ENCODE assay signal across 8 cellular contexts in the genomic region with DNA sequence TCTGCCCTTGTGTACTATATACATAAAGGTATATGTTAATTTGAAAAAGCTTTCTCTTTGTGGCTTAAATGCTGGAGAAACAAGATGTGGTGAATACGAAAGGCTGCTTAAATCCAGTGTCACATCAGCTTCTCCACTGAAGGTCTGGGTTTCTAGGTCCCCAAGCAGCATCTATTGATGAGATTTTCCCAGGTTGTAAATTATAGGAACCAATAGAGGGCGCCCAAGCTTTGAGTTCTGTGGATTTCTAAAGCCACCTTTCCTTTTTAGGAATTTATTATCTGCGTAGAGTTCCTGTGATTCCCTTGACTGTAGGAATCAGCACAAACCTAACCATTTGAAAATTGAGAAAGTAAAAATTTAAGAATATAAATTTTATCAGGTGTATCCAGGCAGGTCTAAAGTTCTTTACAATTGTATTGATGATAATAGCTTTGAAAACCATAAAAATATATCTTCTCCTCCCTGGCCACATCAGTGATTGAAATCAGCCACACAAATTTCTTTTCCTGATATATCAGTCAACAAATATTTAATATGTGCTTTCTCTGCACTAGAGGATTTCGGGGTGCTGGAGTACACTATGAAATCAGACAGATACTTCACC.
A peak's percentile ranks its signal among the peaks of the same experiment; 100 is the strongest.
DNase-seq lines count a peak whose midpoint lies in the region; ATAC-seq and TF ChIP-seq lines count a peak whose summit lies in the region.

No MANE protein-coding gene starts in this region.

- H3K4me2 ChIP-seq in neural cell (ENCODE audit: low read length), result no peak overlapping the region

- ATAC-seq in HG03095 (IDR thresholded peaks at IDR 0.05; ENCODE audit: unreplicated experiment), result no peak
- no peak for ATAC-seq in HG03457 (IDR thresholded peaks at IDR 0.05; ENCODE audit: unreplicated experiment)
- ATAC-seq in GM19452 (IDR thresholded peaks at IDR 0.05; ENCODE audit: unreplicated experiment), result no peak

- no peaks in the 10 kb centered on the region for H3K9me2 ChIP-seq in neural cell (ENCODE audit: insufficient read depth, low read length)

- no peak overlapping the region for H3K9ac ChIP-seq in neural cell (ENCODE audit: low read length)

- no peaks in the 10 kb centered on the region for H4K20me1 ChIP-seq in neural cell (ENCODE audit: insufficient read depth)

- peak; percentile 86 for TF ChIP-seq RAD21 in neural cell (conservative IDR thresholded peaks at IDR 0.05)

- TF ChIP-seq EP300 in neural cell (conservative IDR thresholded peaks at IDR 0.05; ENCODE audit: poor library complexity, severe bottlenecking), result no peak

- DNase-seq in NCI-H2171 treated with DMSO at 0.1 percent for 48 hours (lab: John Stamatoyannopoulos, UW) (peak; percentile 3), NCI-H2171 (lab: John Stamatoyannopoulos, UW) (no peak), MV-4-11 (lab: John Stamatoyannopoulos, UW) (peak; percentile 23), cardiac fibroblast (ENCODE audit: low read depth in 2 of 2) (peak; percentile 37 to 59)

- H3K27ac ChIP-seq in neural cell (ENCODE audit: low read length), result no peak overlapping the region

- H3K4me3 ChIP-seq in cardiac fibroblast (replicated peaks in 1 of 2; ENCODE audit: low read depth in 2 of 2, low read length in 2 of 2) (no peak overlapping the region), neural cell (ENCODE audit: low read length) (no peak overlapping the region)

- H3K79me2 ChIP-seq in neural cell (replicated peaks; ENCODE audit: insufficient read depth, low read length), result no peaks in the 10 kb centered on the region

- TF ChIP-seq CTCF in cardiac fibroblast (IDR thresholded peaks at IDR 0.05; ENCODE audit: low read depth, low read length), result peak; percentile 62
- peak; percentile 81 for TF ChIP-seq CTCF in neural cell (IDR thresholded peaks at IDR 0.05; ENCODE audit: poor library complexity, severe bottlenecking)

- no peaks in the 10 kb centered on the region for H3K36me3 ChIP-seq in neural cell (ENCODE audit: insufficient read depth, low read length)

- H3F3A ChIP-seq in neural cell (ENCODE audit: insufficient read depth, low read length, poor library complexity, severe bottlenecking), result no peaks in the 10 kb centered on the region

- H3K9me3 ChIP-seq in neural cell (ENCODE audit: low read length), result no peaks in the 10 kb centered on the region

- H2AFZ ChIP-seq in neural cell (ENCODE audit: low read depth, low read length), result no peak overlapping the region

- H3K27me3 ChIP-seq in neural cell (ENCODE audit: insufficient read depth, low read depth, low read length), result no peaks in the 10 kb centered on the region

TF ChIP-seq in neural cell, 6 proteins besides CTCF, POLR2A, EP300 and RAD21:
- TF ChIP-seq SMC3 (conservative IDR thresholded peaks at IDR 0.05; ENCODE audit: poor library complexity), result peak; percentile 80
- TF ChIP-seq MXI1 (conservative IDR thresholded peaks at IDR 0.05; ENCODE audit: poor library complexity, severe bottlenecking), result no peak
- no peak for TF ChIP-seq TAF1 (IDR thresholded peaks at IDR 0.05; ENCODE audit: low read depth)
- TF ChIP-seq POLR2AphosphoS5 (IDR thresholded peaks at IDR 0.05), result no peak
